Comparison of ENCODE assay signal across 30 cellular contexts in genomic region chr2:118678985-118679384, GRCh38.
"Had no signal": no experiment of that assay in that cellular context is flagged by ENCODE, and none has a peak within 500 bp of the region (broad histone marks: within the 10 kb centered on the region; RNA-seq: fewer than 3 reads in every experiment).

No MANE protein-coding gene starts in this region.

- H3K27me3 ChIP-seq: brain microvascular endothelial cell, cardiac muscle cell, MG63 had no signal

- H3K4me1 Mint-ChIP-seq: activated CD4-positive, alpha-beta T cell treated with anti-CD3 and anti-CD28 coated beads, Interleukin-2, amount 10 ng/mL, durations not matched to agents 7 days and 5 days; T-cell had no signal

- H3K9me3 ChIP-seq: MG63 had no signal

- DNase-seq: activated CD4-positive, alpha-beta memory T cell treated with anti-CD3 and anti-CD28 coated beads for 36 hours; activated CD4-positive, alpha-beta T cell treated with anti-CD3 and anti-CD28 coated beads, Interleukin-2, amount 10 ng/mL, durations not matched to agents 7 days and 5 days; activated CD4-positive, CD25-positive, alpha-beta regulatory T cell; activated CD8-positive, alpha-beta memory T cell treated with anti-CD3 and anti-CD28 coated beads for 24 hours; activated gamma-delta T cell; activated naive CD4-positive, alpha-beta T cell treated with anti-CD3 and anti-CD28 coated beads for 36 hours; activated T-cell treated with anti-CD3 and anti-CD28 coated beads, Interleukin-2, amount 50 U/mL, for 4 hours; amygdala; brain microvascular endothelial cell; MG63; MV-4-11; NCI-H1092 treated with DMSO at 0.1 percent for 48 hours; NCI-H1417 treated with DMSO at 0.1 percent for 48 hours; NCI-H1694; NCI-H2029; NCI-H2107; NCI-H2171 treated with DMSO at 0.1 percent for 48 hours; NCI-H226; NCI-H526; NCI-H774; NK-92 treated with Interleukin-12 subunit alpha and Interleukin-12 subunit beta, amount 100 ng/mL, for 24 hours; RPMI8226; T-cell; T-helper 2 cell; T1000 had no signal

- H3K27me3 Mint-ChIP-seq: activated CD4-positive, alpha-beta T cell treated with anti-CD3 and anti-CD28 coated beads, Interleukin-2, amount 10 ng/mL, durations not matched to agents 7 days and 5 days had no signal

- H3K9me3 Mint-ChIP-seq: activated CD4-positive, alpha-beta memory T cell treated with anti-CD3 and anti-CD28 coated beads for 36 hours; activated CD4-positive, alpha-beta T cell treated with anti-CD3 and anti-CD28 coated beads, Interleukin-2, amount 10 ng/mL, durations not matched to agents 7 days and 5 days; activated naive CD4-positive, alpha-beta T cell treated with anti-CD3 and anti-CD28 coated beads for 36 hours; activated T-cell treated with anti-CD3 and anti-CD28 coated beads, Interleukin-2, amount 50 U/mL, for 4 hours had no signal

- H3K27ac ChIP-seq: brain microvascular endothelial cell, cardiac muscle cell, SK-N-MC had no signal

- H3K4me3 ChIP-seq: cardiac muscle cell, MG63, SK-N-MC had no signal

- H3K27ac Mint-ChIP-seq: activated CD4-positive, alpha-beta memory T cell treated with anti-CD3 and anti-CD28 coated beads for 36 hours; activated naive CD4-positive, alpha-beta T cell treated with anti-CD3 and anti-CD28 coated beads for 36 hours; activated naive CD8-positive, alpha-beta T cell; T-cell had no signal

- H3K36me3 Mint-ChIP-seq: activated CD4-positive, alpha-beta memory T cell treated with anti-CD3 and anti-CD28 coated beads for 36 hours; activated naive CD8-positive, alpha-beta T cell; T-cell had no signal

- ATAC-seq: activated T-cell treated with anti-CD3 and anti-CD28 coated beads, Interleukin-2, amount 50 U/mL, for 4 hours; Panc1; Right ventricle myocardium inferior; T-cell had no signal

- H3K36me3 ChIP-seq: brain microvascular endothelial cell, cardiac muscle cell, MG63 had no signal

- H3K4me3 Mint-ChIP-seq: activated CD4-positive, alpha-beta memory T cell treated with anti-CD3 and anti-CD28 coated beads for 36 hours; activated CD4-positive, alpha-beta T cell treated with anti-CD3 and anti-CD28 coated beads, Interleukin-2, amount 10 ng/mL, durations not matched to agents 7 days and 5 days; activated naive CD4-positive, alpha-beta T cell treated with anti-CD3 and anti-CD28 coated beads for 36 hours; activated naive CD8-positive, alpha-beta T cell; activated T-cell treated with anti-CD3 and anti-CD28 coated beads, Interleukin-2, amount 50 U/mL, for 4 hours; T-cell had no signal
